10 cellular contexts compared by ENCODE assay signal in the genomic region with DNA sequence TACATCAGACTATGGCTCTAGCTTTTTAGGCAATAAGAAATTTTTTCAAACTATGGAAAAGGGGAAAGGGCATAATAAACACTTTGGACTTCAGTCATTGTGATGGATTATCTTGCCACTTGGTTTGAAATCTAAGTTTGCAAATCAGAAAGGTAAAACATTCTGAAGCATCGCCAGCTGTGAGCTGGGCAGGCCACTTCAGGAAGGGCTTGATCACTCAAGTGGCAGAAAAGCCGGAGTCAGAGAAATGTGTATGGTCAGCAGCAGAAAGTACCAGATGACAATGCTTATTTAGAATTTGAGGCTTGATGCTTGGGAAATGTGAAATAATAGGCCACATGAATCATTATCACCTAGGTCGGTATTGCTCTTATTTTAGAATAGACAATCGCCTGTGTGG.
"Had no signal": no experiment of that assay in that cellular context is flagged by ENCODE, and none has a peak within 500 bp of the region (broad histone marks: within the 10 kb centered on the region; RNA-seq: fewer than 3 reads in every experiment).

No MANE protein-coding gene starts in this region.

- H3K4me1 Mint-ChIP-seq: IgD-negative memory B cell had no signal

- H3K9me3 ChIP-seq: HAP-1 had no signal

- H3K4me1 ChIP-seq: HAP-1 had no signal

- H3K4me2 ChIP-seq: KMS-11 had no signal

- DNase-seq: GOT3, H7, HFFc6, KBM-7 had no signal

- H3K27ac ChIP-seq: HL-60, KMS-11 had no signal

- H3K4me3 Mint-ChIP-seq: HFFc6, IgD-negative memory B cell had no signal

- ATAC-seq: HCT116, HepG2 had no signal

- H3K27ac Mint-ChIP-seq: HFFc6, IgD-negative memory B cell had no signal

- H3K36me3 ChIP-seq: HAP-1 had no signal

- H3K4me3 ChIP-seq: HAP-1 had no signal

- H3K36me3 Mint-ChIP-seq: IgD-negative memory B cell had no signal
